In genomic region chr17:36070427-36070826, GRCh38 we compare ENCODE assay signal across 29 cellular contexts. TPM values are rescaled to one million over a fixed set of nuclear protein-coding genes. Genes with fewer than 3 reads are reported as not detected.
"Had no signal": no experiment of that assay in that cellular context is flagged by ENCODE, and none has a peak within 500 bp of the region (broad histone marks: within the 10 kb centered on the region; RNA-seq: fewer than 3 reads in every experiment).

No MANE protein-coding gene starts in this region.

- ATAC-seq: foreskin keratinocyte; gastroesophageal sphincter; heart left ventricle; left cardiac atrium; left lung; mucosa of descending colon; psoas muscle; right cardiac atrium; stimulated activated naive B cell treated with anti-CD40 and anti-IgM and Interleukin-4, amounts not matched to agents 10 μg/mL and 1 μg/mL and 100 μg/mL, for 72 hours had no signal

- H3K4me1 Mint-ChIP-seq: mesothelial cell of epicardium, nephron progenitor cell had no signal

- H3K27ac Mint-ChIP-seq: mesothelial cell of epicardium; nephron progenitor cell; stimulated activated naive B cell treated with anti-CD40 and anti-IgM and Interleukin-4, amounts not matched to agents 10 μg/mL and 1 μg/mL and 100 μg/mL, for 72 hours had no signal

- H3K4me3 Mint-ChIP-seq: mesothelial cell of epicardium; naive B cell; nephron progenitor cell; stimulated activated naive B cell treated with anti-CD40 and anti-IgM and Interleukin-4, amounts not matched to agents 10 μg/mL and 1 μg/mL and 100 μg/mL, for 72 hours; stimulated activated naive CD8-positive, alpha-beta T cell treated with anti-CD3 and anti-CD28 coated beads, Interleukin-15, Interleukin-2, amounts not matched to agents 100 ng/mL and 50 ng/mL, for 24 hours had no signal

- DNase-seq: effector CD8-positive, alpha-beta T cell; foreskin keratinocyte; heart left ventricle; left cardiac atrium; left lung; mesenchymal stem cell; mucosa of descending colon; naive B cell; nephron progenitor cell; nucleus accumbens; psoas muscle; right cardiac atrium; sigmoid colon; stimulated activated CD4-positive, alpha-beta T cell treated with anti-CD3 and anti-CD28 coated beads, Interleukin-4, amount 100 ng/mL, for 4 hours; stimulated activated naive B cell treated with anti-CD40 and anti-IgM and Interleukin-4, amounts not matched to agents 10 μg/mL and 1 μg/mL and 100 μg/mL, for 72 hours; upper lobe of left lung had no signal

- H3K9me3 Mint-ChIP-seq: mesothelial cell of epicardium; nephron progenitor cell; stimulated activated naive B cell treated with anti-CD40 and anti-IgM and Interleukin-4, amounts not matched to agents 10 μg/mL and 1 μg/mL and 100 μg/mL, for 72 hours; stimulated activated naive CD8-positive, alpha-beta T cell treated with anti-CD3 and anti-CD28 coated beads, Interleukin-15, Interleukin-2, amounts not matched to agents 100 ng/mL and 50 ng/mL, for 24 hours had no signal

- H3K36me3 Mint-ChIP-seq: mesothelial cell of epicardium had no signal

- H3K27me3 Mint-ChIP-seq: naive B cell had no signal

RNA-seq across cellular contexts. Expression of gene CCL18, which starts 6.4 kb away (rescaled TPM):
- total RNA-seq: endothelial cell of umbilical vein, epithelial cell of proximal tubule, fibroblast of lung, foreskin keratinocyte, kidney epithelial cell, lung microvascular endothelial cell, mesothelial cell of epicardium, osteocyte, renal cortical epithelial cell, skeletal muscle tissue had no signal

RNA-seq across cellular contexts. Expression of gene CCL3, which starts 19.5 kb away (rescaled TPM):
- total RNA-seq: endothelial cell of umbilical vein, fibroblast of lung, foreskin keratinocyte, lung microvascular endothelial cell, mesothelial cell of epicardium, osteocyte, renal cortical epithelial cell had no signal

RNA-seq across cellular contexts. Expression of gene CCL4, which starts 33.2 kb away (rescaled TPM):
- total RNA-seq: endothelial cell of umbilical vein, fibroblast of lung, foreskin keratinocyte, kidney epithelial cell, lung microvascular endothelial cell, mesothelial cell of epicardium, osteocyte, renal cortical epithelial cell had no signal

RNA-seq across cellular contexts. Expression of gene CCL23, which starts 52.7 kb away (rescaled TPM):
- total RNA-seq: epithelial cell of proximal tubule, fibroblast of lung, foreskin keratinocyte, hepatocyte, kidney epithelial cell, mesothelial cell of epicardium, osteocyte, psoas muscle, renal cortical epithelial cell, skeletal muscle tissue, thoracic aorta had no signal
